In genomic region chr10:132409667-132410028, GRCh38 we compare ENCODE assay signal across 17 cellular contexts. TPM values are rescaled to one million over a fixed set of nuclear protein-coding genes. Genes with fewer than 3 reads are reported as not detected.
DNase-seq lines count a peak whose midpoint lies in the region; ATAC-seq and TF ChIP-seq lines count a peak whose summit lies in the region.
"Had no signal": no experiment of that assay in that cellular context is flagged by ENCODE, and none has a peak within 500 bp of the region (broad histone marks: within the 10 kb centered on the region; RNA-seq: fewer than 3 reads in every experiment).

No MANE protein-coding gene starts in this region.

- H3K36me3 ChIP-seq in H7 (replicated peaks; ENCODE audit: control insufficient read depth, insufficient read depth, low read length): no peaks in the 10 kb centered on the region

- no peak for TF ChIP-seq CTCF in brain (conservative IDR thresholded peaks at IDR 0.05)

- H3K4me1 Mint-ChIP-seq in brain (peaks cover 56% of the 10 kb centered on the region), memory B cell (peaks cover 9% of the 10 kb centered on the region)
- H3K4me1 Mint-ChIP-seq in stimulated activated effector memory CD8-positive, alpha-beta T cell treated with anti-CD3 and anti-CD28 coated beads, Interleukin-12 subunit alpha, Interleukin-12 subunit beta, amount 100 ng/mL, for 72 hours: peaks cover 31% of the 10 kb centered on the region

- H3K27me3 Mint-ChIP-seq in brain (no peaks in the 10 kb centered on the region), memory B cell (no peaks in the 10 kb centered on the region)

- peak; percentile 80 for DNase-seq in H7
- DNase-seq in memory B cell (ENCODE audit: low spot score in 2 of 2): no peak
- DNase-seq in stimulated activated effector memory CD8-positive, alpha-beta T cell treated with anti-CD3 and anti-CD28 coated beads, Interleukin-12 subunit alpha, Interleukin-12 subunit beta, amount 100 ng/mL, for 72 hours (ENCODE audit: low spot score in 2 of 2): no peak
- DNase-seq in NK-92 treated with Interleukin-12 subunit alpha and Interleukin-12 subunit beta, amount 100 ng/mL, for 24 hours (lab: John Stamatoyannopoulos, UW): no peak
- DNase-seq in activated CD4-positive, alpha-beta T cell treated with anti-CD3 and anti-CD28 coated beads, Interleukin-2, amount 50 U/mL, for 1 hour: no peak
- no peak for DNase-seq in activated naive CD4-positive, alpha-beta T cell (lab: John Stamatoyannopoulos, UW)
- DNase-seq: activated gamma-delta T cell, dermis blood vessel endothelial cell, hypothalamus, IMR-90, NCI-H2107, NCI-H82, SW 1271 had no signal

- H3K9me3 Mint-ChIP-seq in brain (no peaks in the 10 kb centered on the region), memory B cell (no peaks in the 10 kb centered on the region)
- H3K9me3 Mint-ChIP-seq in stimulated activated effector memory CD8-positive, alpha-beta T cell treated with anti-CD3 and anti-CD28 coated beads, Interleukin-12 subunit alpha, Interleukin-12 subunit beta, amount 100 ng/mL, for 72 hours: no peaks in the 10 kb centered on the region

- peak overlapping the region in 1 of 5 experiments; percentile 28 for H3K4me3 Mint-ChIP-seq in brain
- H3K4me3 Mint-ChIP-seq in memory B cell: no peak overlapping the region
- no peak overlapping the region for H3K4me3 Mint-ChIP-seq in stimulated activated effector memory CD8-positive, alpha-beta T cell treated with anti-CD3 and anti-CD28 coated beads, Interleukin-12 subunit alpha, Interleukin-12 subunit beta, amount 100 ng/mL, for 72 hours

- peaks cover 9% of the 10 kb centered on the region for H3K36me3 Mint-ChIP-seq in brain
- H3K36me3 Mint-ChIP-seq in memory B cell: peaks cover 13% of the 10 kb centered on the region
- peaks cover 5% of the 10 kb centered on the region for H3K36me3 Mint-ChIP-seq in stimulated activated effector memory CD8-positive, alpha-beta T cell treated with anti-CD3 and anti-CD28 coated beads, Interleukin-12 subunit alpha, Interleukin-12 subunit beta, amount 100 ng/mL, for 72 hours

- no peak for ATAC-seq in memory B cell (ENCODE audit: low read depth)
- no peak for ATAC-seq in stimulated activated effector memory CD8-positive, alpha-beta T cell treated with anti-CD3 and anti-CD28 coated beads, Interleukin-12 subunit alpha, Interleukin-12 subunit beta, amount 100 ng/mL, for 72 hours
- no peak for ATAC-seq in GM19395 (IDR thresholded peaks at IDR 0.05; ENCODE audit: unreplicated experiment)
- ATAC-seq: HCT116 had no signal

- H3K27ac Mint-ChIP-seq in brain (peak overlapping the region in 3 of 5 experiments; percentile 14 to 83 (median 33)), memory B cell (peak overlapping the region; percentile 24)
- peak overlapping the region; percentile 74 for H3K27ac Mint-ChIP-seq in stimulated activated effector memory CD8-positive, alpha-beta T cell treated with anti-CD3 and anti-CD28 coated beads, Interleukin-12 subunit alpha, Interleukin-12 subunit beta, amount 100 ng/mL, for 72 hours

- no peaks in the 10 kb centered on the region for H3K27me3 ChIP-seq in H7 (ENCODE audit: control insufficient read depth, insufficient read depth, low read length)
- H3K27me3 ChIP-seq: ascending aorta had no signal

- H3K4me3 ChIP-seq in H7 (ENCODE audit: insufficient read depth, low read depth, low read length): no peak overlapping the region
- H3K4me3 ChIP-seq: ascending aorta had no signal

RNA-seq across cellular contexts. Expression of gene PWWP2B, which starts 12.6 kb away (rescaled TPM):
- total RNA-seq in H7 (2014; rRNA removed; shearing (Covaris generic)): 14.3 and 15.3 TPM in 2 replicates
- polyA plus RNA-seq in brain (ENCODE audit: insufficient read depth, low read depth, low replicate concordance): 16.0 TPM

Comparison
In these comparisons a context has a peak if more than half of its experiments do, and no peak if none do; other contexts are left out.
1. H3K27ac Mint-ChIP-seq: peak in every context shown above with its lines; median percentile 74 in stimulated activated effector memory CD8-positive, alpha-beta T cell treated with anti-CD3 and anti-CD28 coated beads, Interleukin-12 subunit alpha, Interleukin-12 subunit beta, amount 100 ng/mL, for 72 hours; 33 in brain; 24 in memory B cell.